Comparison of ENCODE assay signal across 30 cellular contexts in genomic region chr3:143071776-143072175, GRCh38. TPM values are rescaled to one million over a fixed set of nuclear protein-coding genes. Genes with fewer than 3 reads are reported as not detected.
DNase-seq lines count a peak whose midpoint lies in the region; ATAC-seq, FAIRE-seq and TF ChIP-seq lines count a peak whose summit lies in the region.
"Had no signal": no experiment of that assay in that cellular context is flagged by ENCODE, and none has a peak within 500 bp of the region (broad histone marks: within the 10 kb centered on the region; RNA-seq: fewer than 3 reads in every experiment).

No MANE protein-coding gene starts in this region.

- H3K9me3 Mint-ChIP-seq in GM23338, result no peaks in the 10 kb centered on the region
- H3K9me3 Mint-ChIP-seq in activated T-helper 1 cell treated with anti-CD3 and anti-CD28 coated beads, Interleukin-12 subunit alpha, Interleukin-12 subunit beta, Interleukin-2, Interleukin-4 antibody, amounts not matched to agents 30 ng/mL and 10 ng/mL and 1 ng/mL, durations not matched to agents 14 hours and 24 hours and 36 hours, result no peaks in the 10 kb centered on the region
- H3K9me3 Mint-ChIP-seq: activated naive CD8-positive, alpha-beta T cell treated with anti-CD3 and anti-CD28 coated beads, Interleukin-2, amount 50 U/mL, for 24 hours; naive B cell; stimulated activated effector memory CD8-positive, alpha-beta T cell treated with anti-CD3 and anti-CD28 coated beads, Interleukin-12 subunit alpha, Interleukin-12 subunit beta, amount 100 ng/mL, for 72 hours had no signal

- no peak overlapping the region for H3K27ac Mint-ChIP-seq in GM23338
- H3K27ac Mint-ChIP-seq in activated T-helper 1 cell treated with anti-CD3 and anti-CD28 coated beads, Interleukin-12 subunit alpha, Interleukin-12 subunit beta, Interleukin-2, Interleukin-4 antibody, amounts not matched to agents 30 ng/mL and 10 ng/mL and 1 ng/mL, durations not matched to agents 14 hours and 24 hours and 36 hours, result no peak overlapping the region
- H3K27ac Mint-ChIP-seq: activated CD8-positive, alpha-beta memory T cell treated with anti-CD3 and anti-CD28 coated beads, Interleukin-2, amount 10 ng/mL, durations not matched to agents 7 days and 5 days; activated naive CD8-positive, alpha-beta T cell treated with anti-CD3 and anti-CD28 coated beads, Interleukin-2, amount 50 U/mL, for 24 hours; mesothelial cell of epicardium; stimulated activated effector memory CD8-positive, alpha-beta T cell treated with anti-CD3 and anti-CD28 coated beads, Interleukin-12 subunit alpha, Interleukin-12 subunit beta, amount 100 ng/mL, for 72 hours had no signal

- no peaks in the 10 kb centered on the region for H4K20me1 ChIP-seq in GM23338 (replicated peaks; ENCODE audit: insufficient read depth)
- no peaks in the 10 kb centered on the region for H4K20me1 ChIP-seq in keratinocyte (ENCODE audit: control insufficient read depth, extremely low read depth, insufficient read depth, low read length)
- H4K20me1 ChIP-seq: BLaER1 had no signal

- H2BK5ac ChIP-seq in trophoblast cell (ENCODE audit: low read depth, low read length, poor library complexity), result no peak overlapping the region

- no peak for DNase-seq in GM23338 (ENCODE audit: low spot score)
- no peak for DNase-seq in RWPE2 (ENCODE audit: low spot score)
- DNase-seq in keratinocyte (ENCODE audit: low read depth, low spot score), result no peak
- DNase-seq in trophoblast cell, result peak; percentile 10 to 56
- DNase-seq in DMS53 (lab: John Stamatoyannopoulos, UW), result no peak
- DNase-seq in activated T-helper 1 cell treated with anti-CD3 and anti-CD28 coated beads, Interleukin-12 subunit alpha, Interleukin-12 subunit beta, Interleukin-2, Interleukin-4 antibody, amounts not matched to agents 30 ng/mL and 10 ng/mL and 1 ng/mL, durations not matched to agents 14 hours and 24 hours and 36 hours (ENCODE audit: low spot score), result no peak
- no peak for DNase-seq in iPS-NIHi11 (ENCODE audit: low spot score)
- no peak for DNase-seq in cardiac septum (ENCODE audit: low spot score)
- DNase-seq: activated CD4-positive, alpha-beta T cell treated with anti-CD3 and anti-CD28 coated beads, Interleukin-2, amount 50 U/mL, for 1 hour; activated CD8-positive, alpha-beta memory T cell treated with anti-CD3 and anti-CD28 coated beads, Interleukin-2, amount 10 ng/mL, durations not matched to agents 7 days and 5 days; activated naive CD4-positive, alpha-beta T cell; activated naive CD8-positive, alpha-beta T cell treated with anti-CD3 and anti-CD28 coated beads, Interleukin-2, amount 50 U/mL, for 24 hours; activated T-cell treated with anti-CD3 and anti-CD28 coated beads, Interleukin-2, amount 50 U/mL, for 48 hours; DMS153; dorsolateral prefrontal cortex; H7; left ventricle myocardium inferior; naive B cell; NCI-H1417 treated with DMSO at 0.1 percent for 48 hours; NCI-H2081; NCI-H345; NCI-H774; T-helper 1 cell had no signal

- peaks cover 9% of the 10 kb centered on the region; the same call in 1 of the 2 replicates for H3K9me2 ChIP-seq in GM23338 (ENCODE audit: insufficient read depth)

- intact Hi-C loops in activated T-helper 1 cell treated with anti-CD3 and anti-CD28 coated beads, Interleukin-12 subunit alpha, Interleukin-12 subunit beta, Interleukin-2, Interleukin-4 antibody, amounts not matched to agents 30 ng/mL and 10 ng/mL and 1 ng/mL, durations not matched to agents 14 hours and 24 hours and 36 hours (cut with micrococcal nuclease), result no loop called here
- intact Hi-C loops in cardiac septum (cut with DNase I), result no loop called here

- H3K4ac ChIP-seq in trophoblast cell (ENCODE audit: low read depth, low read length), result no peak overlapping the region

- H2BK12ac ChIP-seq in trophoblast cell (ENCODE audit: low read length), result no peak overlapping the region

- H3K4me3 ChIP-seq in GM23338, result no peak overlapping the region
- H3K4me3 ChIP-seq in RWPE2 (ENCODE audit: severe bottlenecking), result no peak overlapping the region
- no peak overlapping the region for H3K4me3 ChIP-seq in keratinocyte (ENCODE audit: control insufficient read depth in 2 of 3, extremely low read depth in 1 of 3, insufficient read depth in 2 of 3, low read depth in 1 of 3, low read length in 3 of 3)
- H3K4me3 ChIP-seq in trophoblast cell (ENCODE audit: low read depth, low read length), result no peak overlapping the region
- H3K4me3 ChIP-seq: BLaER1, dorsolateral prefrontal cortex, left ventricle myocardium inferior, SK-N-MC, tibial nerve had no signal

- H3K9me1 ChIP-seq in keratinocyte (ENCODE audit: control insufficient read depth, extremely low read depth, insufficient read depth, low read length), result no peaks in the 10 kb centered on the region

- H3K36me3 ChIP-seq in GM23338 (ENCODE audit: insufficient read depth) (no peaks in the 10 kb centered on the region), RWPE2 (ENCODE audit: low read depth) (no peaks in the 10 kb centered on the region), keratinocyte (ENCODE audit: control insufficient read depth in 2 of 2, extremely low read depth in 1 of 2, insufficient read depth in 2 of 2, low read length in 2 of 2) (no peaks in the 10 kb centered on the region), trophoblast cell (ENCODE audit: control insufficient read depth in 1 of 2, insufficient read depth in 2 of 2, low read length in 2 of 2) (no peaks in the 10 kb centered on the region)
- H3K36me3 ChIP-seq: BLaER1, left ventricle myocardium inferior, tibial nerve had no signal

- no peak overlapping the region for H3K18ac ChIP-seq in trophoblast cell (ENCODE audit: low read length)

- no peak for FAIRE-seq in keratinocyte (lab: Jason Lieb, UNC)
- FAIRE-seq: endothelial cell of umbilical vein, GM12891 had no signal

- no CpG with 5 or more reads among the region's 6 CpGs for WGBS in trophoblast cell (ENCODE audit: extremely low coverage, insufficient coverage, insufficient read length)

- no peak overlapping the region for H3K23ac ChIP-seq in trophoblast cell (ENCODE audit: low read length)

- no peak overlapping the region for H2BK120ac ChIP-seq in trophoblast cell (ENCODE audit: insufficient read depth, low read length, poor library complexity)

- H3K9ac ChIP-seq in keratinocyte (ENCODE audit: control insufficient read depth, extremely low read depth, insufficient read depth, low read length) (no peak overlapping the region), trophoblast cell (ENCODE audit: low read length) (no peak overlapping the region)
- H3K9ac ChIP-seq: BLaER1 had no signal

- no peaks in the 10 kb centered on the region for H3F3A ChIP-seq in GM23338 (replicated peaks; ENCODE audit: low read depth)

- peaks cover 4% of the 10 kb centered on the region for H3K27me3 Mint-ChIP-seq in GM23338 (ENCODE audit: insufficient read depth, low read depth, poor library complexity)
- H3K27me3 Mint-ChIP-seq in activated T-helper 1 cell treated with anti-CD3 and anti-CD28 coated beads, Interleukin-12 subunit alpha, Interleukin-12 subunit beta, Interleukin-2, Interleukin-4 antibody, amounts not matched to agents 30 ng/mL and 10 ng/mL and 1 ng/mL, durations not matched to agents 14 hours and 24 hours and 36 hours (ENCODE audit: insufficient read depth), result peaks cover 2% of the 10 kb centered on the region
- H3K27me3 Mint-ChIP-seq: activated naive CD8-positive, alpha-beta T cell treated with anti-CD3 and anti-CD28 coated beads, Interleukin-2, amount 50 U/mL, for 24 hours; naive B cell had no signal

- H3K14ac ChIP-seq in trophoblast cell (ENCODE audit: low read length), result no peak overlapping the region

- H3K4me1 ChIP-seq in GM23338 (ENCODE audit: insufficient read depth) (peaks cover 35% of the 10 kb centered on the region), RWPE2 (ENCODE audit: insufficient read depth, poor library complexity, severe bottlenecking) (peaks cover 11% of the 10 kb centered on the region), keratinocyte (ENCODE audit: control insufficient read depth, extremely low read depth, insufficient read depth, low read length) (peaks cover 15% of the 10 kb centered on the region), trophoblast cell (ENCODE audit: control insufficient read depth in 1 of 2, insufficient read depth in 2 of 2, low read length in 2 of 2) (no peaks in the 10 kb centered on the region)
- H3K4me1 ChIP-seq: BLaER1, left ventricle myocardium inferior, tibial nerve had no signal

- H3K9me3 ChIP-seq in RWPE2 (ENCODE audit: severe bottlenecking) (no peaks in the 10 kb centered on the region), keratinocyte (ENCODE audit: control insufficient read depth, low read depth, low read length) (no peaks in the 10 kb centered on the region), trophoblast cell (ENCODE audit: insufficient read depth, low read depth, low read length) (no peaks in the 10 kb centered on the region)
- H3K9me3 ChIP-seq: BLaER1, left ventricle myocardium inferior, tibial nerve had no signal

- dilution Hi-C loops in keratinocyte (cut with MboI; ENCODE audit: extremely low pct_ligation_motif_present, low sequenced_read_pairs), result no loop called here

- peak overlapping the region; percentile 65 for H2AFZ ChIP-seq in GM23338
- H2AFZ ChIP-seq in keratinocyte (ENCODE audit: control insufficient read depth, low read length), result no peak overlapping the region
- no peak overlapping the region for H2AFZ ChIP-seq in trophoblast cell (ENCODE audit: insufficient read depth, low read length, poor library complexity)

- H3K79me2 ChIP-seq in GM23338 (replicated peaks; ENCODE audit: insufficient read depth) (no peaks in the 10 kb centered on the region), keratinocyte (ENCODE audit: control insufficient read depth, insufficient read depth, low read length) (no peaks in the 10 kb centered on the region), trophoblast cell (ENCODE audit: control insufficient read depth, insufficient read depth, low read length, poor library complexity) (no peaks in the 10 kb centered on the region)

- no peak overlapping the region for H3K27ac ChIP-seq in GM23338 (ENCODE audit: low read depth)
- H3K27ac ChIP-seq in RWPE2 (ENCODE audit: poor library complexity, severe bottlenecking), result peak overlapping the region; percentile 59
- H3K27ac ChIP-seq in keratinocyte (ENCODE audit: control insufficient read depth, insufficient read depth, low read length), result peak overlapping the region; percentile 13
- H3K27ac ChIP-seq in trophoblast cell (ENCODE audit: low read depth, low read length), result no peak overlapping the region
- H3K27ac ChIP-seq: BLaER1, dorsolateral prefrontal cortex, left ventricle myocardium inferior, SK-N-MC, tibial nerve had no signal

- H3K4me1 Mint-ChIP-seq in GM23338, result peaks cover 31% of the 10 kb centered on the region
- H3K4me1 Mint-ChIP-seq in activated T-helper 1 cell treated with anti-CD3 and anti-CD28 coated beads, Interleukin-12 subunit alpha, Interleukin-12 subunit beta, Interleukin-2, Interleukin-4 antibody, amounts not matched to agents 30 ng/mL and 10 ng/mL and 1 ng/mL, durations not matched to agents 14 hours and 24 hours and 36 hours (ENCODE audit: low read depth), result no peaks in the 10 kb centered on the region
- H3K4me1 Mint-ChIP-seq: activated CD8-positive, alpha-beta memory T cell treated with anti-CD3 and anti-CD28 coated beads, Interleukin-2, amount 10 ng/mL, durations not matched to agents 7 days and 5 days; activated naive CD8-positive, alpha-beta T cell treated with anti-CD3 and anti-CD28 coated beads, Interleukin-2, amount 50 U/mL, for 24 hours; mesothelial cell of epicardium; naive B cell; stimulated activated effector memory CD8-positive, alpha-beta T cell treated with anti-CD3 and anti-CD28 coated beads, Interleukin-12 subunit alpha, Interleukin-12 subunit beta, amount 100 ng/mL, for 72 hours had no signal

- H4K91ac ChIP-seq in trophoblast cell (ENCODE audit: low read depth, low read length), result no peak overlapping the region

- H3K4me3 Mint-ChIP-seq in GM23338, result no peak overlapping the region
- no peak overlapping the region for H3K4me3 Mint-ChIP-seq in activated T-helper 1 cell treated with anti-CD3 and anti-CD28 coated beads, Interleukin-12 subunit alpha, Interleukin-12 subunit beta, Interleukin-2, Interleukin-4 antibody, amounts not matched to agents 30 ng/mL and 10 ng/mL and 1 ng/mL, durations not matched to agents 14 hours and 24 hours and 36 hours
- H3K4me3 Mint-ChIP-seq: activated CD8-positive, alpha-beta memory T cell treated with anti-CD3 and anti-CD28 coated beads, Interleukin-2, amount 10 ng/mL, durations not matched to agents 7 days and 5 days; activated naive CD8-positive, alpha-beta T cell treated with anti-CD3 and anti-CD28 coated beads, Interleukin-2, amount 50 U/mL, for 24 hours; mesothelial cell of epicardium; naive B cell; stimulated activated effector memory CD8-positive, alpha-beta T cell treated with anti-CD3 and anti-CD28 coated beads, Interleukin-12 subunit alpha, Interleukin-12 subunit beta, amount 100 ng/mL, for 72 hours had no signal

- peaks cover 7% of the 10 kb centered on the region; the same call in 1 of the 3 replicates for H3K36me3 Mint-ChIP-seq in GM23338 (ENCODE audit: low read depth)
- no peaks in the 10 kb centered on the region for H3K36me3 Mint-ChIP-seq in activated T-helper 1 cell treated with anti-CD3 and anti-CD28 coated beads, Interleukin-12 subunit alpha, Interleukin-12 subunit beta, Interleukin-2, Interleukin-4 antibody, amounts not matched to agents 30 ng/mL and 10 ng/mL and 1 ng/mL, durations not matched to agents 14 hours and 24 hours and 36 hours (ENCODE audit: low read depth)
- H3K36me3 Mint-ChIP-seq: activated CD8-positive, alpha-beta memory T cell treated with anti-CD3 and anti-CD28 coated beads, Interleukin-2, amount 10 ng/mL, durations not matched to agents 7 days and 5 days; mesothelial cell of epicardium; naive B cell; stimulated activated effector memory CD8-positive, alpha-beta T cell treated with anti-CD3 and anti-CD28 coated beads, Interleukin-12 subunit alpha, Interleukin-12 subunit beta, amount 100 ng/mL, for 72 hours had no signal

- no peak overlapping the region for H2AK5ac ChIP-seq in trophoblast cell (ENCODE audit: low read length)

- H3K4me2 ChIP-seq in GM23338 (peak overlapping the region; percentile 4), keratinocyte (ENCODE audit: control insufficient read depth, extremely low read depth, insufficient read depth, low read depth, low read length) (peak overlapping the region; percentile 8), trophoblast cell (ENCODE audit: low read length) (no peak overlapping the region)
- H3K4me2 ChIP-seq: BLaER1 had no signal

- TF ChIP-seq CTCF in GM23338 (conservative IDR thresholded peaks at IDR 0.05; ENCODE audit: low read depth in 2 of 2) (no peak), RWPE2 (IDR thresholded peaks at IDR 0.05; ENCODE audit: poor library complexity, severe bottlenecking) (no peak), keratinocyte (optimal IDR thresholded peaks at IDR 0.05 in 1 of 3, IDR thresholded peaks at IDR 0.05 in 1 of 3, conservative IDR thresholded peaks at IDR 0.05 in 1 of 3; ENCODE audit: extremely low read depth in 1 of 3, insufficient read depth in 2 of 3, low read length in 3 of 3) (no peak)

- ATAC-seq in GM23338 (no peak), RWPE2 (ENCODE audit: low read depth) (no peak)
- ATAC-seq: activated CD8-positive, alpha-beta memory T cell treated with anti-CD3 and anti-CD28 coated beads, Interleukin-2, amount 10 ng/mL, durations not matched to agents 7 days and 5 days; activated naive CD8-positive, alpha-beta T cell treated with anti-CD3 and anti-CD28 coated beads, Interleukin-2, amount 50 U/mL, for 24 hours; stimulated activated effector memory CD8-positive, alpha-beta T cell treated with anti-CD3 and anti-CD28 coated beads, Interleukin-12 subunit alpha, Interleukin-12 subunit beta, amount 100 ng/mL, for 72 hours had no signal

- no peak overlapping the region for H4K8ac ChIP-seq in trophoblast cell (ENCODE audit: low read depth, low read length)

- H3K27me3 ChIP-seq in GM23338 (ENCODE audit: insufficient read depth) (no peaks in the 10 kb centered on the region), RWPE2 (ENCODE audit: insufficient read depth, poor library complexity, severe bottlenecking) (no peaks in the 10 kb centered on the region), keratinocyte (ENCODE audit: control insufficient read depth, extremely low read depth, insufficient read depth, low read length) (no peaks in the 10 kb centered on the region), trophoblast cell (ENCODE audit: insufficient read depth, low read length) (no peaks in the 10 kb centered on the region)
- H3K27me3 ChIP-seq: BLaER1, dorsolateral prefrontal cortex, tibial nerve had no signal

- no peak overlapping the region for H4K12ac ChIP-seq in trophoblast cell (ENCODE audit: low read depth, low read length)

- H3K79me1 ChIP-seq in trophoblast cell (ENCODE audit: low read length), result no peaks in the 10 kb centered on the region

RNA-seq across cellular contexts. Expression of gene CHST2, which starts 47.8 kb away (rescaled TPM):
- 23.5 and 28.3 TPM in 2 replicates for total RNA-seq in GM23338 (2014; rRNA removed; shearing (Covaris generic))
- polyA plus RNA-seq in GM23338 (2016; fragmentation: Nextera tagmentation; extraction: Ambion mirVana) (4.1 and 4.3 TPM in 2 replicates), keratinocyte (1.6 to 3.5 TPM (median 1.8 TPM) in 3 replicates)
- 2.8 TPM for polyA plus RNA-seq in keratinocyte (2011; ENCODE audit: low read depth)
- 2.2 and 3.7 TPM in 2 replicates for polyA plus RNA-seq in keratinocyte (2011; cell fraction: cytosol; rRNA removed)
- polyA plus RNA-seq in keratinocyte (2011; cell fraction: nucleus; rRNA removed), result 4.2 and 6.8 TPM in 2 replicates
- polyA plus RNA-seq in keratinocyte (2012; ENCODE audit: low replicate concordance), result 3.4 and 11.5 TPM in 2 replicates
- polyA minus RNA-seq in keratinocyte, result 1.2 to 2.4 TPM (median 1.7 TPM) in 3 replicates
- polyA minus RNA-seq in keratinocyte (2011; cell fraction: cytosol; rRNA and poly(A)+ RNA removed), result 9.0 TPM
- 6.3 and 7.5 TPM in 2 replicates for polyA minus RNA-seq in keratinocyte (2011; cell fraction: nucleus; rRNA and poly(A)+ RNA removed)
- 2.3 and 2.5 TPM in 2 replicates for polyA plus RNA-seq in trophoblast cell (2013)
- 11.3 and 11.4 TPM in 2 replicates for total RNA-seq in activated T-helper 1 cell treated with anti-CD3 and anti-CD28 coated beads, Interleukin-12 subunit alpha, Interleukin-12 subunit beta, Interleukin-2, Interleukin-4 antibody, amounts not matched to agents 30 ng/mL and 10 ng/mL and 1 ng/mL, durations not matched to agents 14 hours and 24 hours and 36 hours
- 2.4 TPM for total RNA-seq in cardiac septum

Comparison
In these comparisons a context has a peak if more than half of its experiments do, and no peak if none do; other contexts are left out.
1. DNase-seq: peak in trophoblast cell (2 of 2); none in GM23338 (single experiment), RWPE2 (single experiment), keratinocyte (single experiment), DMS53 (single experiment), activated T-helper 1 cell treated with anti-CD3 and anti-CD28 coated beads, Interleukin-12 subunit alpha, Interleukin-12 subunit beta, Interleukin-2, Interleukin-4 antibody, amounts not matched to agents 30 ng/mL and 10 ng/mL and 1 ng/mL, durations not matched to agents 14 hours and 24 hours and 36 hours (single experiment), iPS-NIHi11 (single experiment) and cardiac septum (single experiment).
2. H3K27ac ChIP-seq: peak in RWPE2 (single experiment) and keratinocyte (single experiment); none in GM23338 (single experiment) and trophoblast cell (single experiment).